26 cellular contexts compared by ENCODE assay signal in genomic region chr5:168613996-168614395, GRCh38.
"Had no signal": no experiment of that assay in that cellular context is flagged by ENCODE, and none has a peak within 500 bp of the region (broad histone marks: within the 10 kb centered on the region; RNA-seq: fewer than 3 reads in every experiment).

No MANE protein-coding gene starts in this region.

- DNase-seq: glutamatergic neuron; heart left ventricle; immature natural killer cell; kidney; left ventricle myocardium superior; naive thymus-derived CD4-positive, alpha-beta T cell; ovary; spleen; stimulated activated CD4-positive, alpha-beta T cell treated with anti-CD3 and anti-CD28 coated beads, Interleukin-4, amount 100 ng/mL, for 4 hours; stimulated activated CD8-positive, alpha-beta memory T cell treated with anti-CD3 and anti-CD28 coated beads, Interleukin-4, amount 100 ng/mL, for 48 hours; stimulated activated naive B cell treated with anti-CD40 and anti-IgM and Interleukin-4, amounts not matched to agents 10 μg/mL and 1 μg/mL and 100 μg/mL, for 72 hours; tibial artery; trophoblast cell; upper lobe of right lung; uterus had no signal

- H3K27ac Mint-ChIP-seq: mesothelial cell of epicardium; progenitor cell of endocrine pancreas; stimulated activated naive B cell treated with anti-CD40 and anti-IgM and Interleukin-4, amounts not matched to agents 10 μg/mL and 1 μg/mL and 100 μg/mL, for 72 hours; stimulated activated naive CD8-positive, alpha-beta T cell treated with anti-CD3 and anti-CD28 coated beads, Interleukin-15, Interleukin-2, amounts not matched to agents 100 ng/mL and 50 ng/mL, for 24 hours had no signal

- H3K4me3 ChIP-seq: heart left ventricle, lung, ovary, right atrium auricular region, skin epidermis, spleen, suprapubic skin, thoracic aorta, tibial artery, upper lobe of right lung, uterus had no signal

- H3K27ac ChIP-seq: ovary, right atrium auricular region, skin epidermis, thoracic aorta, tibial artery, upper lobe of right lung, uterus had no signal

- H3K27me3 ChIP-seq: heart left ventricle, ovary, right atrium auricular region, spleen, suprapubic skin, tibial artery, upper lobe of right lung, uterus had no signal

- H3K36me3 ChIP-seq: heart left ventricle, ovary, right atrium auricular region, spleen, suprapubic skin, thoracic aorta, tibial artery, upper lobe of right lung, uterus had no signal

- FAIRE-seq: islet of Langerhans, kidney had no signal

- H3K4me3 Mint-ChIP-seq: mesothelial cell of epicardium; natural killer cell treated with Interleukin-12 subunit alpha and Interleukin-12 subunit beta and Interleukin-15 and Interleukin-18, amount 100 ng/mL, for 72 hours; stimulated activated naive B cell treated with anti-CD40 and anti-IgM and Interleukin-4, amounts not matched to agents 10 μg/mL and 1 μg/mL and 100 μg/mL, for 72 hours; stimulated activated naive CD8-positive, alpha-beta T cell treated with anti-CD3 and anti-CD28 coated beads, Interleukin-15, Interleukin-2, amounts not matched to agents 100 ng/mL and 50 ng/mL, for 24 hours had no signal

- H3K27me3 Mint-ChIP-seq: naive thymus-derived CD4-positive, alpha-beta T cell; natural killer cell treated with Interleukin-12 subunit alpha and Interleukin-12 subunit beta and Interleukin-15 and Interleukin-18, amount 100 ng/mL, for 72 hours; progenitor cell of endocrine pancreas; stimulated activated naive CD8-positive, alpha-beta T cell treated with anti-CD3 and anti-CD28 coated beads, Interleukin-15, Interleukin-2, amounts not matched to agents 100 ng/mL and 50 ng/mL, for 24 hours had no signal

- H3K9me3 ChIP-seq: heart left ventricle, ovary, right atrium auricular region, spleen, suprapubic skin, thoracic aorta, tibial artery, upper lobe of right lung, uterus had no signal

- H3K9me3 Mint-ChIP-seq: immature natural killer cell; mesothelial cell of epicardium; natural killer cell treated with Interleukin-12 subunit alpha and Interleukin-12 subunit beta and Interleukin-15 and Interleukin-18, amount 100 ng/mL, for 72 hours had no signal

- H3K36me3 Mint-ChIP-seq: immature natural killer cell; mesothelial cell of epicardium; natural killer cell treated with Interleukin-12 subunit alpha and Interleukin-12 subunit beta and Interleukin-15 and Interleukin-18, amount 100 ng/mL, for 72 hours; stimulated activated naive B cell treated with anti-CD40 and anti-IgM and Interleukin-4, amounts not matched to agents 10 μg/mL and 1 μg/mL and 100 μg/mL, for 72 hours had no signal

- H3K4me1 ChIP-seq: right atrium auricular region, tibial artery, upper lobe of right lung, uterus had no signal

- ATAC-seq: sciatic nerve; stimulated activated naive B cell treated with anti-CD40 and anti-IgM and Interleukin-4, amounts not matched to agents 10 μg/mL and 1 μg/mL and 100 μg/mL, for 72 hours had no signal
